In genomic region chr10:55668326-55668922, GRCh38 we compare ENCODE assay signal across 11 cellular contexts.
A peak's percentile ranks its signal among the peaks of the same experiment; 100 is the strongest.
DNase-seq lines count a peak whose midpoint lies in the region; ATAC-seq and TF ChIP-seq lines count a peak whose summit lies in the region.
"Had no signal": no experiment of that assay in that cellular context is flagged by ENCODE, and none has a peak within 500 bp of the region (broad histone marks: within the 10 kb centered on the region; RNA-seq: fewer than 3 reads in every experiment).

No MANE protein-coding gene starts in this region.

- H3K36me3 Mint-ChIP-seq in WTC11 (no peaks in the 10 kb centered on the region), osteocyte (ENCODE audit: unreplicated experiment) (no peaks in the 10 kb centered on the region)
- H3K36me3 Mint-ChIP-seq: activated naive CD8-positive, alpha-beta T cell treated with anti-CD3 and anti-CD28 coated beads, Interleukin-2, amount 10 ng/mL, durations not matched to agents 7 days and 5 days had no signal

- H3K4me3 Mint-ChIP-seq in WTC11 (no peak overlapping the region), osteocyte (ENCODE audit: unreplicated experiment) (no peak overlapping the region)
- H3K4me3 Mint-ChIP-seq: activated naive CD8-positive, alpha-beta T cell treated with anti-CD3 and anti-CD28 coated beads, Interleukin-2, amount 10 ng/mL, durations not matched to agents 7 days and 5 days had no signal

- H3K4me1 Mint-ChIP-seq in WTC11 (no peaks in the 10 kb centered on the region), osteocyte (ENCODE audit: unreplicated experiment) (no peaks in the 10 kb centered on the region)
- H3K4me1 Mint-ChIP-seq: activated naive CD8-positive, alpha-beta T cell treated with anti-CD3 and anti-CD28 coated beads, Interleukin-2, amount 10 ng/mL, durations not matched to agents 7 days and 5 days had no signal

- intact Hi-C loops in left ventricle myocardium superior (cut with micrococcal nuclease): no loop called here

- POLR2A ChIA-PET in WTC11 (lab: Charles Lee): no interaction called here

- no peak overlapping the region for H3K27ac Mint-ChIP-seq in WTC11
- no peak overlapping the region for H3K27ac Mint-ChIP-seq in osteocyte (ENCODE audit: unreplicated experiment)
- H3K27ac Mint-ChIP-seq: activated naive CD8-positive, alpha-beta T cell treated with anti-CD3 and anti-CD28 coated beads, Interleukin-2, amount 10 ng/mL, durations not matched to agents 7 days and 5 days had no signal

- TF ChIP-seq CTCF in LNCAP (IDR thresholded peaks at IDR 0.05): peak; percentile 69
- peak; percentile 46 for TF ChIP-seq CTCF in WTC11 (IDR thresholded peaks at IDR 0.05)
- TF ChIP-seq CTCF in osteocyte (IDR thresholded peaks at IDR 0.05): peak; percentile 21

- H3K9me3 Mint-ChIP-seq in WTC11: no peaks in the 10 kb centered on the region
- no peaks in the 10 kb centered on the region for H3K9me3 Mint-ChIP-seq in osteocyte (ENCODE audit: unreplicated experiment)

- H3K27me3 Mint-ChIP-seq in WTC11 (ENCODE audit: low read depth) (no peaks in the 10 kb centered on the region), osteocyte (ENCODE audit: unreplicated experiment) (no peaks in the 10 kb centered on the region)
- H3K27me3 Mint-ChIP-seq: activated naive CD8-positive, alpha-beta T cell treated with anti-CD3 and anti-CD28 coated beads, Interleukin-2, amount 10 ng/mL, durations not matched to agents 7 days and 5 days had no signal

- CTCF ChIA-PET in WTC11 (lab: Charles Lee): interaction anchor here (0.6 to 2.3 kb wide), 15 partner anchors 9 to 1137 kb away, joined by 3 to 13 read pairs (median 3); no protein-coding TSS in a partner anchor

- DNase-seq in NCI-H345 (lab: John Stamatoyannopoulos, UW) (peak; percentile 1), NCI-H345 treated with DMSO at 0.1 percent for 48 hours (lab: John Stamatoyannopoulos, UW; ENCODE audit: unreplicated experiment) (no peak), WTC11 (ENCODE audit: low spot score) (peak; percentile 21), osteocyte (ENCODE audit: extremely low spot score, unreplicated experiment) (no peak), left ventricle myocardium superior (no peak)
- DNase-seq in central memory CD4-positive, alpha-beta T cell: no peak
- DNase-seq: activated naive CD8-positive, alpha-beta T cell treated with anti-CD3 and anti-CD28 coated beads, Interleukin-2, amount 10 ng/mL, durations not matched to agents 7 days and 5 days; NCI-H1694 treated with DMSO at 0.1 percent for 48 hours; stimulated activated CD4-positive, alpha-beta T cell treated with anti-CD3 and anti-CD28 coated beads, Interleukin-2, amount 100 ng/mL, for 24 hours had no signal

- ATAC-seq in WTC11 (peak; percentile 72), left ventricle myocardium superior (no peak), GM19395 (IDR thresholded peaks at IDR 0.05; ENCODE audit: unreplicated experiment) (no peak)

TF ChIP-seq in WTC11, 78 proteins besides CTCF, POLR2A, EP300 and RAD21:
- no peak for TF ChIP-seq HMGA2 (CRISPR knock-in tag; IDR thresholded peaks at IDR 0.05)
- no peak for TF ChIP-seq ZNF423 (CRISPR knock-in tag; IDR thresholded peaks at IDR 0.05)
- TF ChIP-seq, protein P1, sequence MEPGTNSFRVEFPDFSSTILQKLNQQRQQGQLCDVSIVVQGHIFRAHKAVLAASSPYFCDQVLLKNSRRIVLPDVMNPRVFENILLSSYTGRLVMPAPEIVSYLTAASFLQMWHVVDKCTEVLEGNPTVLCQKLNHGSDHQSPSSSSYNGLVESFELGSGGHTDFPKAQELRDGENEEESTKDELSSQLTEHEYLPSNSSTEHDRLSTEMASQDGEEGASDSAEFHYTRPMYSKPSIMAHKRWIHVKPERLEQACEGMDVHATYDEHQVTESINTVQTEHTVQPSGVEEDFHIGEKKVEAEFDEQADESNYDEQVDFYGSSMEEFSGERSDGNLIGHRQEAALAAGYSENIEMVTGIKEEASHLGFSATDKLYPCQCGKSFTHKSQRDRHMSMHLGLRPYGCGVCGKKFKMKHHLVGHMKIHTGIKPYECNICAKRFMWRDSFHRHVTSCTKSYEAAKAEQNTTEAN (CRISPR knock-in tag; IDR thresholded peaks at IDR 0.05): no peak
- TF ChIP-seq ZBTB21 (CRISPR knock-in tag; IDR thresholded peaks at IDR 0.05; ENCODE audit: borderline replicate concordance): no peak
- TF ChIP-seq, protein P2, sequence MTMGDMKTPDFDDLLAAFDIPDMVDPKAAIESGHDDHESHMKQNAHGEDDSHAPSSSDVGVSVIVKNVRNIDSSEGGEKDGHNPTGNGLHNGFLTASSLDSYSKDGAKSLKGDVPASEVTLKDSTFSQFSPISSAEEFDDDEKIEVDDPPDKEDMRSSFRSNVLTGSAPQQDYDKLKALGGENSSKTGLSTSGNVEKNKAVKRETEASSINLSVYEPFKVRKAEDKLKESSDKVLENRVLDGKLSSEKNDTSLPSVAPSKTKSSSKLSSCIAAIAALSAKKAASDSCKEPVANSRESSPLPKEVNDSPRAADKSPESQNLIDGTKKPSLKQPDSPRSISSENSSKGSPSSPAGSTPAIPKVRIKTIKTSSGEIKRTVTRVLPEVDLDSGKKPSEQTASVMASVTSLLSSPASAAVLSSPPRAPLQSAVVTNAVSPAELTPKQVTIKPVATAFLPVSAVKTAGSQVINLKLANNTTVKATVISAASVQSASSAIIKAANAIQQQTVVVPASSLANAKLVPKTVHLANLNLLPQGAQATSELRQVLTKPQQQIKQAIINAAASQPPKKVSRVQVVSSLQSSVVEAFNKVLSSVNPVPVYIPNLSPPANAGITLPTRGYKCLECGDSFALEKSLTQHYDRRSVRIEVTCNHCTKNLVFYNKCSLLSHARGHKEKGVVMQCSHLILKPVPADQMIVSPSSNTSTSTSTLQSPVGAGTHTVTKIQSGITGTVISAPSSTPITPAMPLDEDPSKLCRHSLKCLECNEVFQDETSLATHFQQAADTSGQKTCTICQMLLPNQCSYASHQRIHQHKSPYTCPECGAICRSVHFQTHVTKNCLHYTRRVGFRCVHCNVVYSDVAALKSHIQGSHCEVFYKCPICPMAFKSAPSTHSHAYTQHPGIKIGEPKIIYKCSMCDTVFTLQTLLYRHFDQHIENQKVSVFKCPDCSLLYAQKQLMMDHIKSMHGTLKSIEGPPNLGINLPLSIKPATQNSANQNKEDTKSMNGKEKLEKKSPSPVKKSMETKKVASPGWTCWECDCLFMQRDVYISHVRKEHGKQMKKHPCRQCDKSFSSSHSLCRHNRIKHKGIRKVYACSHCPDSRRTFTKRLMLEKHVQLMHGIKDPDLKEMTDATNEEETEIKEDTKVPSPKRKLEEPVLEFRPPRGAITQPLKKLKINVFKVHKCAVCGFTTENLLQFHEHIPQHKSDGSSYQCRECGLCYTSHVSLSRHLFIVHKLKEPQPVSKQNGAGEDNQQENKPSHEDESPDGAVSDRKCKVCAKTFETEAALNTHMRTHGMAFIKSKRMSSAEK (CRISPR knock-in tag; IDR thresholded peaks at IDR 0.05; ENCODE audit: borderline replicate concordance): no peak

Comparison
In these comparisons a context has a peak if more than half of its experiments do, and no peak if none do; other contexts are left out.
1. DNase-seq: peak in NCI-H345 (single experiment) and WTC11 (single experiment); none in NCI-H345 treated with DMSO at 0.1 percent for 48 hours (single experiment), osteocyte (single experiment), central memory CD4-positive, alpha-beta T cell (single experiment) and left ventricle myocardium superior (single experiment).
2. Peak in every context shown above with its lines, with median percentiles within 50 percentile points of each other: CTCF ChIP-seq.